In genomic region chr16:87860553-87861299, GRCh38 we compare ENCODE assay signal across 8 cellular contexts. TPM values are rescaled to one million over a fixed set of nuclear protein-coding genes. Genes with fewer than 3 reads are reported as not detected.
DNase-seq lines count a peak whose midpoint lies in the region; ATAC-seq and TF ChIP-seq lines count a peak whose summit lies in the region.

No MANE protein-coding gene starts in this region.

- peaks cover 82% of the 10 kb centered on the region for H3K4me1 Mint-ChIP-seq in activated naive CD4-positive, alpha-beta T cell treated with anti-CD3 and anti-CD28 coated beads for 36 hours (ENCODE audit: low read depth)
- H3K4me1 Mint-ChIP-seq in stimulated activated naive B cell treated with anti-CD40 and anti-IgM and Interleukin-4, amounts not matched to agents 10 μg/mL and 1 μg/mL and 100 μg/mL, for 72 hours = peaks cover 28 to 61% of the 10 kb centered on the region in 2 donors

- no peak overlapping the region for H3K4me3 ChIP-seq in fibroblast of mammary gland (ENCODE audit: control insufficient read depth, low read depth, low read length)

- no peaks in the 10 kb centered on the region for H3K9me3 Mint-ChIP-seq in activated naive CD4-positive, alpha-beta T cell treated with anti-CD3 and anti-CD28 coated beads for 36 hours
- no peaks in the 10 kb centered on the region for H3K9me3 Mint-ChIP-seq in stimulated activated naive B cell treated with anti-CD40 and anti-IgM and Interleukin-4, amounts not matched to agents 10 μg/mL and 1 μg/mL and 100 μg/mL, for 72 hours

- intact Hi-C loops in activated naive CD4-positive, alpha-beta T cell treated with anti-CD3 and anti-CD28 coated beads for 36 hours (cut with micrococcal nuclease) = no loop called here

- TF ChIP-seq CTCF in fibroblast of mammary gland (conservative IDR thresholded peaks at IDR 0.05; ENCODE audit: control insufficient read depth, insufficient read depth, low read depth, low read length) = no peak

- no peaks in the 10 kb centered on the region for H3K27me3 Mint-ChIP-seq in activated naive CD4-positive, alpha-beta T cell treated with anti-CD3 and anti-CD28 coated beads for 36 hours (ENCODE audit: low read depth)
- H3K27me3 Mint-ChIP-seq in stimulated activated naive B cell treated with anti-CD40 and anti-IgM and Interleukin-4, amounts not matched to agents 10 μg/mL and 1 μg/mL and 100 μg/mL, for 72 hours = no peaks in the 10 kb centered on the region

- H3K36me3 Mint-ChIP-seq in activated naive CD4-positive, alpha-beta T cell treated with anti-CD3 and anti-CD28 coated beads for 36 hours (ENCODE audit: low read depth) = peaks cover 71% of the 10 kb centered on the region
- peaks cover 42 to 63% of the 10 kb centered on the region in 2 donors for H3K36me3 Mint-ChIP-seq in stimulated activated naive B cell treated with anti-CD40 and anti-IgM and Interleukin-4, amounts not matched to agents 10 μg/mL and 1 μg/mL and 100 μg/mL, for 72 hours

- ATAC-seq in SK-N-SH treated with all-trans-retinoic acid at 6 μM for 48 hours (peak; percentile 76), GM21529 (IDR thresholded peaks at IDR 0.05; ENCODE audit: unreplicated experiment) (no peak)
- ATAC-seq in stimulated activated naive B cell treated with anti-CD40 and anti-IgM and Interleukin-4, amounts not matched to agents 10 μg/mL and 1 μg/mL and 100 μg/mL, for 72 hours (replicated peaks) = peak; percentile 52 to 56

- DNase-seq in activated naive CD4-positive, alpha-beta T cell treated with anti-CD3 and anti-CD28 coated beads for 36 hours = no peak
- DNase-seq in activated naive CD4-positive, alpha-beta T cell (lab: John Stamatoyannopoulos, UW) = no peak
- peak; percentile 58 for DNase-seq in fibroblast of mammary gland (ENCODE audit: low read depth)
- DNase-seq in stimulated activated naive B cell treated with anti-CD40 and anti-IgM and Interleukin-4, amounts not matched to agents 10 μg/mL and 1 μg/mL and 100 μg/mL, for 72 hours = no peak
- no peak for DNase-seq in stimulated activated CD4-positive, alpha-beta T cell treated with anti-CD3 and anti-CD28 coated beads, Interleukin-1b, Interleukin-23, amount 100 ng/mL, for 48 hours
- no peak for DNase-seq in effector CD4-positive, alpha-beta T cell

- CTCF ChIA-PET in activated naive CD4-positive, alpha-beta T cell treated with anti-CD3 and anti-CD28 coated beads for 36 hours (lab: Charles Lee) = no interaction called here

- H3K4me3 Mint-ChIP-seq in activated naive CD4-positive, alpha-beta T cell treated with anti-CD3 and anti-CD28 coated beads for 36 hours = peak overlapping the region; percentile 45
- peak overlapping the region in 1 of 2 donors; percentile 7 for H3K4me3 Mint-ChIP-seq in stimulated activated naive B cell treated with anti-CD40 and anti-IgM and Interleukin-4, amounts not matched to agents 10 μg/mL and 1 μg/mL and 100 μg/mL, for 72 hours

- H3K27ac Mint-ChIP-seq in activated naive CD4-positive, alpha-beta T cell treated with anti-CD3 and anti-CD28 coated beads for 36 hours = peak overlapping the region; percentile 81
- peak overlapping the region; percentile 56 for H3K27ac Mint-ChIP-seq in stimulated activated naive B cell treated with anti-CD40 and anti-IgM and Interleukin-4, amounts not matched to agents 10 μg/mL and 1 μg/mL and 100 μg/mL, for 72 hours

TF ChIP-seq in SK-N-SH treated with all-trans-retinoic acid at 6 μM for 48 hours, 23 proteins besides CTCF, POLR2A, EP300 and RAD21:
- TF ChIP-seq ZNF8 (CRISPR knock-in tag; IDR thresholded peaks at IDR 0.05) (no peak), POU6F1 (CRISPR knock-in tag; IDR thresholded peaks at IDR 0.05; ENCODE audit: borderline replicate concordance, low read depth) (no peak), ZC3H10 (CRISPR knock-in tag; IDR thresholded peaks at IDR 0.05) (no peak), ISL1 (CRISPR knock-in tag; IDR thresholded peaks at IDR 0.05) (no peak), CSDC2 (CRISPR knock-in tag; IDR thresholded peaks at IDR 0.05) (no peak), ZFP30 (CRISPR knock-in tag; IDR thresholded peaks at IDR 0.05) (no peak), ESRRG (CRISPR knock-in tag; IDR thresholded peaks at IDR 0.05) (no peak), TSHZ2 (CRISPR knock-in tag; IDR thresholded peaks at IDR 0.05) (no peak)
TF ChIP-seq in SK-N-SH treated with all-trans-retinoic acid at 6 μM for 48 hours: peak in this region for 0.

RNA-seq across cellular contexts. Expression of gene SLC7A5, which starts 8.6 kb away (rescaled TPM):
- total RNA-seq in activated naive CD4-positive, alpha-beta T cell treated with anti-CD3 and anti-CD28 coated beads for 36 hours = 100 to 1,000 TPM; 343 to 346 TPM
